ENCODE assay signal across 28 cellular contexts in the genomic region with DNA sequence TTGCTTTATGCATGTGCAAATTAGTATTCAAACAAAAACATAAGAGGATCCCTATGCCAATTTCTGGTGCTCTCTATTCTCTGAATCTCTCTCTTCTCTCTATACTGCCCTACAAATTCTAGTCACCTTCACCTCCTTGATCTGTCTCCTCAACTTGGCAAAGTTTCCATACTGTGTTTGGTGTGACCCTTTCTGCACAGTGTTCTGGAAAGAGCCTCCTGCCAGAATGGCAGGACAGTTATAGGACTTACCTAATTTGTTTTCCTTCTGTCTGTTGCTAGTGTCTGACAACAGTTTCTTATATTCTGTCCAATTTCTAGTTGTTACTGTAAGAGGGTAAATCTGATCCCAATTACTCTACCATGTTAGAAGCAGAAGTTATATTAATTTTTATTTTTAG. TPM values are rescaled to one million over a fixed set of nuclear protein-coding genes. Genes with fewer than 3 reads are reported as not detected.
DNase-seq lines count a peak whose midpoint lies in the region; ATAC-seq, FAIRE-seq and TF ChIP-seq lines count a peak whose summit lies in the region.
"Had no signal": no experiment of that assay in that cellular context is flagged by ENCODE, and none has a peak within 500 bp of the region (broad histone marks: within the 10 kb centered on the region; RNA-seq: fewer than 3 reads in every experiment).

No MANE protein-coding gene starts in this region.

- H3K4me1 Mint-ChIP-seq in T-helper 2 cell treated with Interferon-gamma antibody and Interleukin-4, amounts not matched to agents 5 μg/mL and 100 μg/mL, for 36 hours (ENCODE audit: low read depth) = peaks cover 65% of the 10 kb centered on the region

- H3K27ac Mint-ChIP-seq in T-helper 2 cell treated with Interferon-gamma antibody and Interleukin-4, amounts not matched to agents 5 μg/mL and 100 μg/mL, for 36 hours = peak overlapping the region; percentile 82
- H3K27ac Mint-ChIP-seq: CD4-positive, alpha-beta T cell had no signal

- FAIRE-seq in HTR-8/SVneo (lab: Jason Lieb, UNC) = no peak
- FAIRE-seq: GM12878 had no signal

- peak; percentile 88 for ATAC-seq in Right ventricle myocardium superior (ENCODE audit: poor library complexity)
- ATAC-seq in heart right ventricle = peak in 7 of 8 donors; percentile 72 to 94 (median 88)
- no peak for ATAC-seq in GM19324 (IDR thresholded peaks at IDR 0.05; ENCODE audit: low FRiP score, unreplicated experiment)
- no peak for ATAC-seq in mucosa of descending colon
- ATAC-seq: GM12878, HCT116, Panc1 had no signal

- TF ChIP-seq CTCF in heart right ventricle (IDR thresholded peaks at IDR 0.05) (no peak), mucosa of descending colon (IDR thresholded peaks at IDR 0.05) (no peak)

- peaks cover 25% of the 10 kb centered on the region for H3K36me3 Mint-ChIP-seq in T-helper 2 cell treated with Interferon-gamma antibody and Interleukin-4, amounts not matched to agents 5 μg/mL and 100 μg/mL, for 36 hours (ENCODE audit: low read depth)

- H3K27ac ChIP-seq in heart right ventricle = peak overlapping the region in 2 of 10 donors; percentile 17 to 38
- H3K27ac ChIP-seq: 22Rv1, BLaER1, SJSA1 had no signal

- H3K27me3 ChIP-seq in heart right ventricle = no peaks in the 10 kb centered on the region
- H3K27me3 ChIP-seq: BLaER1, SJSA1 had no signal

- no peaks in the 10 kb centered on the region for H3K36me3 ChIP-seq in heart right ventricle
- H3K36me3 ChIP-seq in mucosa of descending colon (ENCODE audit: low read depth) = no peaks in the 10 kb centered on the region
- H3K36me3 ChIP-seq: BLaER1 had no signal

- peaks cover 8% of the 10 kb centered on the region for H3K9me3 Mint-ChIP-seq in T-helper 2 cell treated with Interferon-gamma antibody and Interleukin-4, amounts not matched to agents 5 μg/mL and 100 μg/mL, for 36 hours

- no peak for DNase-seq in T-helper 2 cell treated with Interferon-gamma antibody and Interleukin-4, amounts not matched to agents 5 μg/mL and 100 μg/mL, for 36 hours (ENCODE audit: low spot score)
- DNase-seq in T-helper 2 cell = no peak
- DNase-seq in Right ventricle myocardium superior = no peak
- DNase-seq in cardiac septum (ENCODE audit: low spot score) = no peak
- no peak for DNase-seq in heart right ventricle
- DNase-seq in HTR-8/SVneo (ENCODE audit: insufficient read length, low spot score) = no peak
- no peak for DNase-seq in mucosa of descending colon
- DNase-seq: ACHN; CD4-positive, alpha-beta T cell; COR-L47; DMS79; GOT3; IMR-90; Karpas-422; MV-4-11; NCI-H1105 treated with DMSO at 0.1 percent for 48 hours; NCI-H2081; NCI-H2171; NCI-H345; NCI-H524; NCI-H774 had no signal

- H3K4me1 ChIP-seq in heart right ventricle (peaks cover 0 to 57% (median 19%) of the 10 kb centered on the region in 9 donors), mucosa of descending colon (ENCODE audit: low read depth) (no peaks in the 10 kb centered on the region)

- peak overlapping the region; percentile 54 for H3K4me3 Mint-ChIP-seq in T-helper 2 cell treated with Interferon-gamma antibody and Interleukin-4, amounts not matched to agents 5 μg/mL and 100 μg/mL, for 36 hours
- H3K4me3 Mint-ChIP-seq: CD4-positive, alpha-beta T cell had no signal

- intact Hi-C loops in Right ventricle myocardium superior (cut with DNase I) = no loop called here
- intact Hi-C loops in cardiac septum (cut with DNase I) = no loop called here
- intact Hi-C loops in heart right ventricle (cut with DNase I) = no loop called here
- intact Hi-C loops in mucosa of descending colon (cut with DNase I, micrococcal nuclease) = no loop called here

- H3K9me3 ChIP-seq in heart right ventricle (peaks cover 0 to 8% (median 0%) of the 10 kb centered on the region in 11 donors), mucosa of descending colon (no peaks in the 10 kb centered on the region)

- H3K27me3 Mint-ChIP-seq in T-helper 2 cell treated with Interferon-gamma antibody and Interleukin-4, amounts not matched to agents 5 μg/mL and 100 μg/mL, for 36 hours (ENCODE audit: low read depth) = no peaks in the 10 kb centered on the region
- H3K27me3 Mint-ChIP-seq: CD4-positive, alpha-beta T cell had no signal

- H3K4me3 ChIP-seq in heart right ventricle = no peak overlapping the region
- H3K4me3 ChIP-seq in mucosa of descending colon = no peak overlapping the region
- H3K4me3 ChIP-seq: BLaER1, GM12878, SJSA1 had no signal

RNA-seq across cellular contexts. Expression of a gene that starts 34.3 kb away (rescaled TPM):
- total RNA-seq in Right ventricle myocardium superior (30.6 TPM), cardiac septum (34.1 TPM), heart right ventricle (10 to 100 TPM; 22.0 to 41.9 (median 31.2) TPM), mucosa of descending colon (10 to 100 TPM; 47.1 to 56.4 (median 53.5) TPM)
- 1 to 10 TPM; 7.4 to 8.0 TPM for polyA plus RNA-seq in heart right ventricle

Comparison
In these comparisons a context has a peak if more than half of its experiments do, and no peak if none do; other contexts are left out.
1. ATAC-seq: peak in Right ventricle myocardium superior (single experiment) and heart right ventricle (7 of 8); none in GM19324 (single experiment) and mucosa of descending colon (single experiment).